9 cellular contexts compared by ENCODE assay signal in genomic region chr5:132775439-132776076, GRCh38. TPM values are rescaled to one million over a fixed set of nuclear protein-coding genes. Genes with fewer than 3 reads are reported as not detected.
DNase-seq lines count a peak whose midpoint lies in the region; ATAC-seq and TF ChIP-seq lines count a peak whose summit lies in the region.
"Had no signal": no experiment of that assay in that cellular context is flagged by ENCODE, and none has a peak within 500 bp of the region (broad histone marks: within the 10 kb centered on the region; RNA-seq: fewer than 3 reads in every experiment).

No MANE protein-coding gene starts in this region.

- ATAC-seq in body of pancreas (peak; percentile 9), left colon (peak; percentile 27)
- ATAC-seq: stimulated activated naive CD8-positive, alpha-beta T cell treated with anti-CD3 and anti-CD28 coated beads, Interleukin-15, Interleukin-2, amounts not matched to agents 100 U/mL and 50 U/mL, for 24 hours had no signal

- H3K36me3 ChIP-seq in body of pancreas (replicated peaks in 1 of 2; ENCODE audit: insufficient read depth in 1 of 2, low read depth in 2 of 2) (no peaks in the 10 kb centered on the region), transverse colon (no peaks in the 10 kb centered on the region)

- TF ChIP-seq EP300 in transverse colon (IDR thresholded peaks at IDR 0.05; ENCODE audit: low read depth), result no peak

- in situ Hi-C loops in transverse colon (cut with MboI; ENCODE audit: low pct_ligation_motif_present in 1 of 4, low pct_unique_long_range_greater_than_20kb in 1 of 4, low sequenced_read_pairs in 3 of 4), result loop anchor here in 1 of 4 donors (25.0 kb wide), 1 partner anchor 388 kb away; no protein-coding TSS in a partner anchor

- H3K4me1 ChIP-seq in body of pancreas (peaks cover 51% of the 10 kb centered on the region), transverse colon (peaks cover 7 to 33% (median 24%) of the 10 kb centered on the region in 4 donors)

- TF ChIP-seq CTCF in body of pancreas (IDR thresholded peaks at IDR 0.05) (no peak), transverse colon (IDR thresholded peaks at IDR 0.05) (no peak)

- peak; percentile 17 for DNase-seq in activated effector memory CD4-positive, alpha-beta T cell treated with anti-CD3 and anti-CD28 coated beads, Interleukin-2, amount 50 U/mL, for 16 hours
- no peak for DNase-seq in activated effector memory CD4-positive, alpha-beta T cell treated with Interleukin-2 at 50 U/mL for 16 hours
- DNase-seq in body of pancreas, result peak in 1 of 4 donors; percentile 41
- DNase-seq in left colon, result no peak
- no peak for DNase-seq in transverse colon
- DNase-seq in AML-193 (lab: John Stamatoyannopoulos, UW), result no peak
- no peak for DNase-seq in KG1 (lab: John Stamatoyannopoulos, UW)
- DNase-seq in RPMI8226, result no peak

- H3K4me3 ChIP-seq in body of pancreas, result no peak overlapping the region
- H3K4me3 ChIP-seq in transverse colon, result peak overlapping the region in 3 of 4 donors; percentile 83 to 94 (median 94)

- 19 to 25% methylated on average over 8 of the region's 8 CpGs for WGBS in body of pancreas, 2 donors
- 44 to 61% methylated on average over 3 to 8 of the region's 8 CpGs for WGBS in transverse colon (ENCODE audit: low coverage in 1 of 2), 2 donors

- H3K9me3 ChIP-seq in body of pancreas (no peaks in the 10 kb centered on the region), transverse colon (no peaks in the 10 kb centered on the region)

- H3K27ac ChIP-seq in body of pancreas (peak overlapping the region in 3 of 4 donors; percentile 63 to 80 (median 72)), transverse colon (peak overlapping the region; percentile 80 to 84 (median 83))

- TF ChIP-seq POLR2A in body of pancreas (IDR thresholded peaks at IDR 0.05) (no peak), transverse colon (IDR thresholded peaks at IDR 0.05) (no peak)

- H3K27me3 ChIP-seq in body of pancreas, result no peaks in the 10 kb centered on the region
- no peaks in the 10 kb centered on the region for H3K27me3 ChIP-seq in transverse colon

- intact Hi-C loops in body of pancreas (cut with DNase I) (no loop called here), left colon (cut with DNase I, micrococcal nuclease) (no loop called here), transverse colon (cut with DNase I; ENCODE audit: low total_unique reads) (no loop called here)

RNA-seq across cellular contexts. Expression of gene SEPTIN8, which starts 1.5 kb away (rescaled TPM):
- total RNA-seq in body of pancreas, result 10 to 100 TPM; 27.5 to 27.7 TPM
- 10 to 100 TPM; 58.7 to 59.6 TPM for total RNA-seq in left colon
- 10 to 100 TPM; 38.4 to 70.7 (median 53.5) TPM for total RNA-seq in transverse colon

RNA-seq across cellular contexts. Expression of gene CCNI2, which starts 28.3 kb away (rescaled TPM):
- total RNA-seq in body of pancreas (1 to 10 TPM in 1 of 2 donors, under 1 TPM in 1; 0.99 to 1.6 TPM), left colon (10 to 100 TPM; 11.4 to 13.4 TPM), transverse colon (10 to 100 TPM in 1 of 4 donors, 1 to 10 TPM in 3; 3.0 to 13.0 (median 7.1) TPM)

RNA-seq across cellular contexts. Expression of gene SOWAHA, which starts 37.5 kb away (rescaled TPM):
- total RNA-seq in body of pancreas, result 1 to 10 TPM; 7.3 to 9.6 TPM
- 10 to 100 TPM; 36.0 to 38.8 TPM for total RNA-seq in left colon
- 10 to 100 TPM; 35.2 to 93.5 (median 76.0) TPM for total RNA-seq in transverse colon

RNA-seq across cellular contexts. Expression of gene KIF3A, which starts 38.2 kb away (rescaled TPM):
- total RNA-seq in body of pancreas (1 to 10 TPM; 5.9 to 8.8 TPM), left colon (1 to 10 TPM; 3.9 to 6.1 TPM), transverse colon (1 to 10 TPM; 1.9 to 7.0 (median 2.8) TPM)

RNA-seq across cellular contexts. Expression of gene SHROOM1, which starts 54.9 kb away (rescaled TPM):
- 10 to 100 TPM; 19.5 to 27.4 TPM for total RNA-seq in body of pancreas
- total RNA-seq in left colon, result 10 to 100 TPM; 49.4 to 53.4 TPM
- total RNA-seq in transverse colon, result 100 to 1,000 TPM in 1 of 4 donors, 10 to 100 TPM in 3; 65.3 to 244 (median 77.3) TPM

Comparison
In these comparisons a context has a peak if more than half of its experiments do, and no peak if none do; other contexts are left out.
1. H3K4me3 ChIP-seq: peak in transverse colon (3 of 4); none in body of pancreas (0 of 2).